Comparison of ENCODE assay signal across 27 cellular contexts in the genomic region with DNA sequence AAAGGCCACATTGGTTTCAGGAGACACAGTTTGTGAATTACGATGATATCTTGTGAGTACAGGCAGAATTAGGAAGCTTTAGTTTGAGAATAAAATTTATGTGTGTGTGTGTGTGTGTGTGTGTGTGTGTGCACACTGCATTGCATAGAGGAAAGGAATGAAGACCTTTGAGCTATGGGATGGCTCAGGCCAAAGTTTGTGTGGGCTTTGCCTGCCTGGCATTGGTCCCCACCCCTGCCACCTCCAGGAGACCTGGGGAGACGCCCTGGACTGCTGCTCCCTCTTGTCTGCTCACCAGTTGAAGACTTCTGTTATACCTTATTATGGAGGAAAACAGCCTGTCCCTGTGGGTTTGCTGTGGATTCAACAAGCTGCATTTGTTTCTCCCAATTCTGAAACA. TPM values are rescaled to one million over a fixed set of nuclear protein-coding genes. Genes with fewer than 3 reads are reported as not detected.
DNase-seq lines count a peak whose midpoint lies in the region; ATAC-seq and TF ChIP-seq lines count a peak whose summit lies in the region.
"Had no signal": no experiment of that assay in that cellular context is flagged by ENCODE, and none has a peak within 500 bp of the region (broad histone marks: within the 10 kb centered on the region; RNA-seq: fewer than 3 reads in every experiment).

No MANE protein-coding gene starts in this region.

- H3K9me3 Mint-ChIP-seq in activated naive CD4-positive, alpha-beta T cell treated with anti-CD3 and anti-CD28 coated beads, Interleukin-2, amount 50 U/mL, for 72 hours: peaks cover 0 to 16% of the 10 kb centered on the region in 2 donors
- no peaks in the 10 kb centered on the region for H3K9me3 Mint-ChIP-seq in activated naive CD4-positive, alpha-beta T cell treated with anti-CD3 and anti-CD28 coated beads, Interleukin-2, amount 10 ng/mL, durations not matched to agents 7 days and 5 days
- peaks cover 20% of the 10 kb centered on the region for H3K9me3 Mint-ChIP-seq in activated naive CD8-positive, alpha-beta T cell treated with anti-CD3 and anti-CD28 coated beads for 36 hours
- H3K9me3 Mint-ChIP-seq: IgD-negative memory B cell, nephron had no signal

- H3K36me3 ChIP-seq in liver (ENCODE audit: control insufficient read depth in 4 of 4, insufficient read depth in 3 of 4, low read depth in 1 of 4, low read length in 3 of 4): peaks cover 0 to 8% (median 4%) of the 10 kb centered on the region in 4 donors
- H3K36me3 ChIP-seq: HAP-1, lower lobe of right lung had no signal

- H3K27ac ChIP-seq in liver (ENCODE audit: low read depth in 1 of 2, low read length in 2 of 2): no peak overlapping the region
- H3K27ac ChIP-seq: BLaER1 treated with 17β-estradiol and CSF1 and Interleukin-3, amounts not matched to agents 10 nM and 100 nM; epithelial cell of prostate; lower lobe of right lung had no signal

- whole genome bisulfite sequencing in liver: 82% methylated on average over 2 of the region's 2 CpGs

- no peaks in the 10 kb centered on the region for H3K4me1 ChIP-seq in liver (ENCODE audit: control insufficient read depth in 4 of 4, insufficient read depth in 4 of 4, low read length in 3 of 4)
- H3K4me1 ChIP-seq: BLaER1 treated with 17β-estradiol and CSF1 and Interleukin-3, amounts not matched to agents 10 nM and 100 nM; lower lobe of right lung had no signal

- no peak overlapping the region for H3K4me3 Mint-ChIP-seq in activated naive CD4-positive, alpha-beta T cell treated with anti-CD3 and anti-CD28 coated beads, Interleukin-2, amount 10 ng/mL, durations not matched to agents 7 days and 5 days
- H3K4me3 Mint-ChIP-seq in activated naive CD8-positive, alpha-beta T cell treated with anti-CD3 and anti-CD28 coated beads for 36 hours: no peak overlapping the region
- H3K4me3 Mint-ChIP-seq: IgD-negative memory B cell, nephron, type B pancreatic cell had no signal

- H3K9me3 ChIP-seq in liver (ENCODE audit: control insufficient read depth in 4 of 4, low read length in 3 of 4): no peaks in the 10 kb centered on the region
- H3K9me3 ChIP-seq: HAP-1, lower lobe of right lung had no signal

- CTCF ChIA-PET in activated naive CD4-positive, alpha-beta T cell treated with anti-CD3 and anti-CD28 coated beads, Interleukin-2, amount 10 ng/mL, durations not matched to agents 7 days and 5 days (lab: Charles Lee): interaction anchor here (1.3 kb wide), 1 partner anchor 8 kb away, joined by 3 read pairs; no protein-coding TSS in a partner anchor

- H3K27me3 Mint-ChIP-seq in activated naive CD4-positive, alpha-beta T cell treated with anti-CD3 and anti-CD28 coated beads, Interleukin-2, amount 10 ng/mL, durations not matched to agents 7 days and 5 days: no peaks in the 10 kb centered on the region
- no peaks in the 10 kb centered on the region for H3K27me3 Mint-ChIP-seq in activated naive CD8-positive, alpha-beta T cell treated with anti-CD3 and anti-CD28 coated beads for 36 hours
- H3K27me3 Mint-ChIP-seq: IgD-negative memory B cell, type B pancreatic cell had no signal

- ATAC-seq in activated naive CD4-positive, alpha-beta T cell treated with anti-CD3 and anti-CD28 coated beads, Interleukin-2, amount 50 U/mL, for 72 hours: no peak
- no peak for ATAC-seq in HG03039 (IDR thresholded peaks at IDR 0.05; ENCODE audit: unreplicated experiment)
- no peak for ATAC-seq in HG02678 (IDR thresholded peaks at IDR 0.05; ENCODE audit: unreplicated experiment)

- no peaks in the 10 kb centered on the region for H3K27me3 ChIP-seq in liver (ENCODE audit: control insufficient read depth in 4 of 4, insufficient read depth in 4 of 4, low read length in 3 of 4)
- H3K27me3 ChIP-seq: BLaER1 treated with 17β-estradiol and CSF1 and Interleukin-3, amounts not matched to agents 10 nM and 100 nM had no signal

- TF ChIP-seq RAD21 in liver (IDR thresholded peaks at IDR 0.05): no peak

- no peak overlapping the region for H3K9ac ChIP-seq in liver (ENCODE audit: low read depth in 1 of 2, low read length in 2 of 2)
- H3K9ac ChIP-seq: BLaER1 treated with 17β-estradiol and CSF1 and Interleukin-3, amounts not matched to agents 10 nM and 100 nM had no signal

- peaks cover 6% of the 10 kb centered on the region for H3K4me1 Mint-ChIP-seq in activated naive CD4-positive, alpha-beta T cell treated with anti-CD3 and anti-CD28 coated beads, Interleukin-2, amount 10 ng/mL, durations not matched to agents 7 days and 5 days
- peaks cover 77% of the 10 kb centered on the region for H3K4me1 Mint-ChIP-seq in activated naive CD8-positive, alpha-beta T cell treated with anti-CD3 and anti-CD28 coated beads for 36 hours
- H3K4me1 Mint-ChIP-seq: nephron had no signal

- no peak overlapping the region for H3K4me3 ChIP-seq in liver (ENCODE audit: low read depth in 1 of 3, low read length in 3 of 3)
- H3K4me3 ChIP-seq: BLaER1 treated with 17β-estradiol and CSF1 and Interleukin-3, amounts not matched to agents 10 nM and 100 nM; HAP-1; lower lobe of right lung had no signal

- no peak for TF ChIP-seq CTCF in liver (IDR thresholded peaks at IDR 0.05; ENCODE audit: low read depth, low read length, missing input control)

- DNase-seq in activated naive CD4-positive, alpha-beta T cell treated with anti-CD3 and anti-CD28 coated beads, Interleukin-2, amount 50 U/mL, for 72 hours (ENCODE audit: low spot score in 2 of 2): no peak
- no peak for DNase-seq in activated naive CD4-positive, alpha-beta T cell treated with anti-CD3 and anti-CD28 coated beads, Interleukin-2, amount 10 ng/mL, durations not matched to agents 7 days and 5 days
- DNase-seq in activated naive CD8-positive, alpha-beta T cell treated with anti-CD3 and anti-CD28 coated beads for 36 hours: no peak
- DNase-seq in NK-92 treated with Interleukin-12 subunit alpha and Interleukin-12 subunit beta, amount 100 ng/mL, for 24 hours (lab: John Stamatoyannopoulos, UW): no peak
- DNase-seq: activated CD4-positive, CD25-positive, alpha-beta regulatory T cell treated with anti-CD3 and anti-CD28 coated beads, Interleukin-2, amount 50 U/mL, for 72 hours; Calu3; DMS79 treated with DMSO at 0.1 percent for 48 hours; effector CD8-positive, alpha-beta T cell; GF-D8; glutamatergic neuron; lower lobe of right lung; NCI-H1092 treated with DMSO at 0.1 percent for 48 hours; NCI-H187 treated with DMSO at 0.1 percent for 48 hours; NCI-H2227 treated with DMSO at 0.1 percent for 48 hours; SIG-M5 had no signal

- H3K36me3 Mint-ChIP-seq in activated naive CD4-positive, alpha-beta T cell treated with anti-CD3 and anti-CD28 coated beads, Interleukin-2, amount 50 U/mL, for 72 hours: peaks cover 24 to 32% of the 10 kb centered on the region in 2 donors
- peaks cover 2% of the 10 kb centered on the region for H3K36me3 Mint-ChIP-seq in activated naive CD4-positive, alpha-beta T cell treated with anti-CD3 and anti-CD28 coated beads, Interleukin-2, amount 10 ng/mL, durations not matched to agents 7 days and 5 days
- peaks cover 60% of the 10 kb centered on the region for H3K36me3 Mint-ChIP-seq in activated naive CD8-positive, alpha-beta T cell treated with anti-CD3 and anti-CD28 coated beads for 36 hours

- H3K27ac Mint-ChIP-seq in activated naive CD4-positive, alpha-beta T cell treated with anti-CD3 and anti-CD28 coated beads, Interleukin-2, amount 50 U/mL, for 72 hours: peak overlapping the region; percentile 13 to 88
- no peak overlapping the region for H3K27ac Mint-ChIP-seq in activated naive CD4-positive, alpha-beta T cell treated with anti-CD3 and anti-CD28 coated beads, Interleukin-2, amount 10 ng/mL, durations not matched to agents 7 days and 5 days
- peak overlapping the region; percentile 98 for H3K27ac Mint-ChIP-seq in activated naive CD8-positive, alpha-beta T cell treated with anti-CD3 and anti-CD28 coated beads for 36 hours
- H3K27ac Mint-ChIP-seq: nephron, type B pancreatic cell had no signal

TF ChIP-seq in liver, 16 proteins besides CTCF, POLR2A, EP300 and RAD21 (continues in another document):
- peak; percentile 66 to 88 for TF ChIP-seq HNF4A (conservative IDR thresholded peaks at IDR 0.05)
- TF ChIP-seq HNF4G (IDR thresholded peaks at IDR 0.05): peak; percentile 68
- no peak for TF ChIP-seq EGR1 (IDR thresholded peaks at IDR 0.05; ENCODE audit: low read depth in 2 of 2)
- TF ChIP-seq SP1 (IDR thresholded peaks at IDR 0.05): peak; percentile 26
- no peak for TF ChIP-seq REST (IDR thresholded peaks at IDR 0.05)

RNA-seq across cellular contexts. Expression of gene TIGIT, which starts 37.2 kb away (rescaled TPM):
- total RNA-seq in activated naive CD4-positive, alpha-beta T cell treated with anti-CD3 and anti-CD28 coated beads, Interleukin-2, amount 50 U/mL, for 72 hours: 10 to 100 TPM in 1 of 2 donors, 1 to 10 TPM in 1; 5.1 to 14.6 TPM
- total RNA-seq in activated naive CD8-positive, alpha-beta T cell treated with anti-CD3 and anti-CD28 coated beads for 36 hours: 10 to 100 TPM; 12.9 to 16.4 TPM
- under 1 TPM; 0.51 to 0.92 TPM for total RNA-seq in liver
- under 1 TPM; 0.06 to 0.24 TPM for polyA plus RNA-seq in liver
- total RNA-seq: Calu3, osteoblast had no signal
- polyA plus RNA-seq: AG04450, keratinocyte had no signal
